In the genomic region with DNA sequence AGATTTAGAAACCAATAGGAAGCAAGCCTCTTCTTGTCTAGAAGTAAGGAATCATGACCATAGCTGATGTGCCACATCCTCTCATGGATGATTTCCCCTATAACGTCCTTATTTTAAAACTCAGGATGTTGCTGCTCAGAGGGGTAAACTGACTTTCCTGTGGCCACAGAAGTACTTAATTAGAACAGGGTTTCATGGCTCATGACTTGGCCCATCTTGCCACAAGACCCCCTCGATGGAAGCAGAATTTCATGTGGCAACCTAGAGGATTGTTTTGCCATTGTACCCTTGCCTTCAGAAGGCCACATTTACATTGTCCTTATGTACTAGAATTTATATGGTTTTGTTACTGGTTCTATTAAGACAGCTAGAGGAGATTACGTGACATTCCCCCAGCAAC, we compare ENCODE assay signal across 26 cellular contexts.
DNase-seq lines count a peak whose midpoint lies in the region; ATAC-seq, FAIRE-seq and TF ChIP-seq lines count a peak whose summit lies in the region.
"Had no signal": no experiment of that assay in that cellular context is flagged by ENCODE, and none has a peak within 500 bp of the region (broad histone marks: within the 10 kb centered on the region; RNA-seq: fewer than 3 reads in every experiment).

No MANE protein-coding gene starts in this region.

- intact Hi-C loops in PC-3 (cut with micrococcal nuclease) = no loop called here

- no peak overlapping the region for H4K5ac ChIP-seq in H1 (ENCODE audit: insufficient read length, low read depth, low read length)

- no peak for TF ChIP-seq RAD21 in H1 (IDR thresholded peaks at IDR 0.05 in 1 of 2, conservative IDR thresholded peaks at IDR 0.05 in 1 of 2; ENCODE audit: low read depth in 2 of 2, low read length in 2 of 2)

- H3K56ac ChIP-seq in H1 (replicated peaks; ENCODE audit: insufficient read length, low read depth, low read length) = no peak overlapping the region

- no peak overlapping the region for H3K14ac ChIP-seq in H1 (ENCODE audit: insufficient read length)

- no peak for TF ChIP-seq CTCF in PC-3 (conservative IDR thresholded peaks at IDR 0.05; ENCODE audit: low read depth, low read length)
- TF ChIP-seq CTCF in H1 (IDR thresholded peaks at IDR 0.05; ENCODE audit: control extremely low read depth in 1 of 3, insufficient read depth in 1 of 3, low read depth in 1 of 3, low read length in 3 of 3) = no peak

- no peaks in the 10 kb centered on the region for H3K79me1 ChIP-seq in H1 (ENCODE audit: low read depth, low read length)

- no peak overlapping the region for H2AK5ac ChIP-seq in H1 (ENCODE audit: low read depth, low read length)

- H2BK5ac ChIP-seq in H1 (ENCODE audit: low read depth, low read length) = no peak overlapping the region

- H3F3A ChIP-seq in PC-3 (ENCODE audit: low read length, unreplicated experiment) = no peaks in the 10 kb centered on the region

- CTCF ChIA-PET in PC-3 (lab: Charles Lee) (no interaction called here), H1 (lab: Charles Lee; ENCODE audit: partially characterized antibody) (interaction anchor here (1.3 kb wide), 1 partner anchor 21 kb away, joined by 3 read pairs; no protein-coding TSS in a partner anchor)

- H3K4me1 ChIP-seq in BLaER1 treated with 17β-estradiol and CSF1 and Interleukin-3, amounts not matched to agents 10 nM and 100 nM = peaks cover 19 to 83% (median 72%) of the 10 kb centered on the region in 10 experiments
- H3K4me1 ChIP-seq in PC-3 (ENCODE audit: insufficient read depth, low read length) = no peaks in the 10 kb centered on the region
- H3K4me1 ChIP-seq in H1 (replicated peaks in 1 of 4; ENCODE audit: control insufficient read depth in 3 of 4, insufficient read depth in 4 of 4, low read length in 3 of 4) = peaks cover 0 to 2% (median 0%) of the 10 kb centered on the region in 4 experiments; a peak in 3 of 7 replicates
- H3K4me1 ChIP-seq: BE2C had no signal

- peaks cover 0 to 3% (median 0%) of the 10 kb centered on the region in 11 experiments; a peak in 2 of 22 replicates for H3K36me3 ChIP-seq in BLaER1 treated with 17β-estradiol and CSF1 and Interleukin-3, amounts not matched to agents 10 nM and 100 nM
- H3K36me3 ChIP-seq in PC-3 (ENCODE audit: low read depth, low read length) (no peaks in the 10 kb centered on the region), H1 (ENCODE audit: control insufficient read depth in 2 of 4, insufficient read depth in 4 of 4, low read length in 3 of 4) (no peaks in the 10 kb centered on the region)
- H3K36me3 ChIP-seq: BE2C had no signal

- peak overlapping the region in 8 of 11 experiments; percentile 6 to 84 (median 66); a peak in 12 of 22 replicates for H3K27ac ChIP-seq in BLaER1 treated with 17β-estradiol and CSF1 and Interleukin-3, amounts not matched to agents 10 nM and 100 nM
- H3K27ac ChIP-seq in PC-3 (ENCODE audit: low read length) (no peak overlapping the region), H1 (ENCODE audit: low read depth, low read length) (no peak overlapping the region)

- no peak overlapping the region for H2BK20ac ChIP-seq in H1 (ENCODE audit: low read length)

- H2BK120ac ChIP-seq in H1 (replicated peaks; ENCODE audit: low read depth, low read length) = no peak overlapping the region

- WGBS in H1 (ENCODE audit: extremely low coverage in 1 of 2, insufficient coverage in 1 of 2, insufficient read length in 1 of 2, insufficient replicate concordance in 2 of 2, low coverage in 1 of 2, low lambda C conversion rate in 2 of 2, missing lambda C conversion rate in 1 of 2), 2 experiments = 86% methylated on average over 3 of the region's 3 CpGs; no CpG with 5 or more reads in 1 of the 2 experiments

- H4K20me1 ChIP-seq in BLaER1 treated with 17β-estradiol and CSF1 and Interleukin-3, amounts not matched to agents 10 nM and 100 nM = no peaks in the 10 kb centered on the region
- H4K20me1 ChIP-seq in PC-3 (ENCODE audit: low read length) = no peaks in the 10 kb centered on the region
- H4K20me1 ChIP-seq in H1 (replicated peaks in 1 of 2; ENCODE audit: control insufficient read depth in 1 of 2, insufficient read depth in 2 of 2, low read length in 2 of 2) = no peaks in the 10 kb centered on the region

- H3K27me3 ChIP-seq in BLaER1 treated with 17β-estradiol and CSF1 and Interleukin-3, amounts not matched to agents 10 nM and 100 nM = no peaks in the 10 kb centered on the region
- peaks cover 22% of the 10 kb centered on the region; the same call in 1 of the 2 replicates for H3K27me3 ChIP-seq in PC-3 (ENCODE audit: low read length)
- no peaks in the 10 kb centered on the region for H3K27me3 ChIP-seq in H1 (replicated peaks in 1 of 4; ENCODE audit: control insufficient read depth in 3 of 4, extremely low read depth in 1 of 4, insufficient read depth in 3 of 4, low read length in 3 of 4)
- H3K27me3 ChIP-seq: BE2C had no signal

- peak; percentile 22; the same call in 1 of the 2 replicates for ATAC-seq in PC-3
- ATAC-seq in left lobe of liver = no peak
- ATAC-seq: GM12878 had no signal

- no peak overlapping the region for H4K91ac ChIP-seq in H1 (replicated peaks; ENCODE audit: insufficient read length, low read length)

- H2AFZ ChIP-seq in PC-3 (ENCODE audit: low read length) (no peak overlapping the region), H1 (ENCODE audit: low read length) (no peak overlapping the region)

- DNase-seq in PC-3 (no peak), H1 (ENCODE audit: low read depth in 1 of 2, low spot score in 2 of 2) (no peak), NCI-H345 (lab: John Stamatoyannopoulos, UW) (no peak), left lobe of liver (ENCODE audit: low spot score) (no peak), H54 (ENCODE audit: insufficient read length, low spot score) (no peak)
- no peak for DNase-seq in activated T-cell treated with anti-CD3 and anti-CD28 coated beads, Interleukin-2, amount 50 U/mL, for 1 hour
- DNase-seq: 8988T; ACHN; BE2C; C1 segment of cervical spinal cord; CD4-positive, alpha-beta memory T cell; CD4-positive, CD25-positive, alpha-beta regulatory T cell; CD8-positive, alpha-beta memory T cell; COR-L47; DMS 273 treated with DMSO at 0.1 percent for 48 hours; DMS153; DMS53; DMS79; DND-41; EL; GDM1 had no signal

- H4K8ac ChIP-seq in H1 (ENCODE audit: extremely low read depth, insufficient read depth, low read length) = no peak overlapping the region

- 0 out of 2 replicates have a peak overlapping the region, but pooled peaks have one; percentile 19 for H2BK12ac ChIP-seq in H1 (ENCODE audit: low read depth, low read length)

- H3K4me3 ChIP-seq in BLaER1 treated with 17β-estradiol and CSF1 and Interleukin-3, amounts not matched to agents 10 nM and 100 nM = peak overlapping the region in 1 of 10 experiments; percentile 3; a peak in 2 of 20 replicates
- H3K4me3 ChIP-seq in PC-3 (ENCODE audit: low read length) (no peak overlapping the region), H1 (ENCODE audit: extremely low read depth in 1 of 4, insufficient read depth in 2 of 4, low read depth in 3 of 4, low read length in 4 of 4) (no peak overlapping the region)
- H3K4me3 ChIP-seq: GM12878 had no signal

- H3K9me2 ChIP-seq in PC-3 (replicated peaks; ENCODE audit: low read length) = no peaks in the 10 kb centered on the region

- no peaks in the 10 kb centered on the region for H3K79me2 ChIP-seq in PC-3 (ENCODE audit: low read length)
- H3K79me2 ChIP-seq in H1 (ENCODE audit: control insufficient read depth in 1 of 2, insufficient read depth in 2 of 2, low read length in 2 of 2) = no peaks in the 10 kb centered on the region

- TF ChIP-seq EP300 in H1 (IDR thresholded peaks at IDR 0.05; ENCODE audit: borderline replicate concordance in 1 of 2, low read depth in 2 of 2, low read length in 2 of 2) = no peak

- no peak overlapping the region for H3K18ac ChIP-seq in H1 (ENCODE audit: extremely low read depth, low read length)

- H3K23me2 ChIP-seq in H1 (ENCODE audit: low read depth, low read length) = no peaks in the 10 kb centered on the region; the same call in 1 of the 2 replicates

- TF ChIP-seq POLR2A in H1 (IDR thresholded peaks at IDR 0.05; ENCODE audit: control extremely low read depth in 1 of 2, low read depth in 2 of 2, low read length in 2 of 2) (no peak), H54 (IDR thresholded peaks at IDR 0.05; ENCODE audit: low read depth, low read length) (no peak)

- FAIRE-seq in H1 (lab: Jason Lieb, UNC) (no peak), H54 (lab: Jason Lieb, UNC) (no peak)
- FAIRE-seq: A204.1, GM12878, GM12892, GM18507 had no signal

- no peak overlapping the region for H3K23ac ChIP-seq in H1 (ENCODE audit: insufficient read length)

- POLR2A ChIA-PET in PC-3 (lab: Charles Lee; ENCODE audit: unreplicated experiment) = no interaction called here
- POLR2A ChIA-PET in H1 (lab: Charles Lee; ENCODE audit: partially characterized antibody) = no interaction called here

- no TSS peak for BruUV-seq in PC-3 (replicated peaks; lab: Mats Ljungman, UMichigan)

- 0 out of 2 replicates have a peak overlapping the region, but pooled peaks have one; percentile 31 for H2BK15ac ChIP-seq in H1 (ENCODE audit: low read length)

- peak overlapping the region in 2 of 11 experiments; percentile 15 to 66; a peak in 3 of 22 replicates for H3K9ac ChIP-seq in BLaER1 treated with 17β-estradiol and CSF1 and Interleukin-3, amounts not matched to agents 10 nM and 100 nM
- no peak overlapping the region for H3K9ac ChIP-seq in PC-3 (ENCODE audit: low read length)
- H3K9ac ChIP-seq in H1 (replicated peaks in 1 of 4; ENCODE audit: extremely low read depth in 1 of 4, low read depth in 3 of 4, low read length in 3 of 4) = no peak overlapping the region

- H3K4me2 ChIP-seq in BLaER1 treated with 17β-estradiol and CSF1 and Interleukin-3, amounts not matched to agents 10 nM and 100 nM = peak overlapping the region; percentile 24 to 83 (median 74); a peak in 21 of 22 replicates
- H3K4me2 ChIP-seq in PC-3 (ENCODE audit: low read length) = no peak overlapping the region
- H3K4me2 ChIP-seq in H1 (ENCODE audit: insufficient read depth in 1 of 2, low read depth in 2 of 2, low read length in 2 of 2) = no peak overlapping the region

- peaks cover 5 to 63% (median 44%) of the 10 kb centered on the region in 11 experiments for H3K9me3 ChIP-seq in BLaER1 treated with 17β-estradiol and CSF1 and Interleukin-3, amounts not matched to agents 10 nM and 100 nM (replicated peaks in 1 of 11)
- H3K9me3 ChIP-seq in PC-3 (ENCODE audit: low read length) (no peaks in the 10 kb centered on the region), H1 (ENCODE audit: insufficient read depth in 2 of 2, low read depth in 1 of 2, low read length in 1 of 2) (no peaks in the 10 kb centered on the region)
- H3K9me3 ChIP-seq: BE2C had no signal

- H3K4ac ChIP-seq in H1 (replicated peaks; ENCODE audit: insufficient read length, low read depth, low read length) = no peak overlapping the region

TF ChIP-seq in H1, 55 proteins besides CTCF, POLR2A, EP300 and RAD21:
- TF ChIP-seq CTBP2 (IDR thresholded peaks at IDR 0.05; ENCODE audit: borderline replicate concordance, insufficient read depth, insufficient read length, low read length) (no peak), SIX5 (IDR thresholded peaks at IDR 0.05; ENCODE audit: low read depth, low read length) (no peak)
- TF ChIP-seq, protein P1, sequence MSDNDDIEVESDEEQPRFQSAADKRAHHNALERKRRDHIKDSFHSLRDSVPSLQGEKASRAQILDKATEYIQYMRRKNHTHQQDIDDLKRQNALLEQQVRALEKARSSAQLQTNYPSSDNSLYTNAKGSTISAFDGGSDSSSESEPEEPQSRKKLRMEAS (IDR thresholded peaks at IDR 0.05) = no peak

Comparison
In these comparisons a context has a peak if more than half of its experiments do, and no peak if none do; other contexts are left out.
1. H3K27ac ChIP-seq: peak in BLaER1 treated with 17β-estradiol and CSF1 and Interleukin-3, amounts not matched to agents 10 nM and 100 nM (8 of 11); none in PC-3 (single experiment) and H1 (single experiment).
2. H3K4me2 ChIP-seq: peak in BLaER1 treated with 17β-estradiol and CSF1 and Interleukin-3, amounts not matched to agents 10 nM and 100 nM (11 of 11); none in PC-3 (single experiment) and H1 (0 of 2).